In the genomic region with DNA sequence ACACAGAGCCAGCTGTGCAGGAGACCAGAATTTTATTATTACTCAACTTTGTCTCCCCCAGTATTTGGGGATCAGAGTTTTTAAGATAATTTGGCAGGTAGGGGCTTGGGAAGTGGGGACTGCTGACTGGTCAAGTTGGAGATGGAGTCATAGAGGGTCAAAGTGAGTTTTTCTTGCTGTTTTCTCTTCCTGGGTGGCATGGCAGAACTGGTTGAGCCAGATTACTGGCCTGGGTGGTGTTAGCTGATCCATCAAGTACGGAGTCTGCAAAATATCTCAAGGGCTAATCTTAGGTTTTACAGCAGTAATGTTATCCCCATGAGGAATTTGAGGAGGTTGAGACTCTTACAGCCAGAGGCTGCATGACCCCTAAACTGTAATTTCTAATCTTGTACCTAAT, we compare ENCODE assay signal across 9 cellular contexts.
"Had no signal": no experiment of that assay in that cellular context is flagged by ENCODE, and none has a peak within 500 bp of the region (broad histone marks: within the 10 kb centered on the region; RNA-seq: fewer than 3 reads in every experiment).

No MANE protein-coding gene starts in this region.

- DNase-seq: GM23248, GOT3, H7, HFFc6, KBM-7 had no signal

- FAIRE-seq: HepG2 had no signal

- H3K9me3 ChIP-seq: HAP-1 had no signal

- H3K4me2 ChIP-seq: KMS-11 had no signal

- H3K36me3 ChIP-seq: HAP-1 had no signal

- H3K27ac ChIP-seq: GM23248, KMS-11 had no signal

- H3K4me1 ChIP-seq: HAP-1 had no signal

- H3K9ac ChIP-seq: GM23248, KMS-11 had no signal

- ATAC-seq: HCT116, HepG2 had no signal

- H3K4me3 ChIP-seq: GM23248, HAP-1 had no signal
